ENCODE assay signal across 9 cellular contexts in genomic region chr9:107243757-107244156, GRCh38. TPM values are rescaled to one million over a fixed set of nuclear protein-coding genes. Genes with fewer than 3 reads are reported as not detected.
DNase-seq lines count a peak whose midpoint lies in the region; ATAC-seq, FAIRE-seq and TF ChIP-seq lines count a peak whose summit lies in the region.
"Had no signal": no experiment of that assay in that cellular context is flagged by ENCODE, and none has a peak within 500 bp of the region (broad histone marks: within the 10 kb centered on the region; RNA-seq: fewer than 3 reads in every experiment).

No MANE protein-coding gene starts in this region.

- peak overlapping the region in 1 of 3 experiments; percentile 32 for H3K4me3 ChIP-seq in keratinocyte (ENCODE audit: control insufficient read depth in 2 of 3, extremely low read depth in 1 of 3, insufficient read depth in 2 of 3, low read depth in 1 of 3, low read length in 3 of 3)

- no peaks in the 10 kb centered on the region for H3K9me1 ChIP-seq in keratinocyte (ENCODE audit: control insufficient read depth, extremely low read depth, insufficient read depth, low read length)

- H3K36me3 ChIP-seq in keratinocyte (ENCODE audit: control insufficient read depth in 2 of 2, extremely low read depth in 1 of 2, insufficient read depth in 2 of 2, low read length in 2 of 2), result no peaks in the 10 kb centered on the region

- no peaks in the 10 kb centered on the region for H3K27me3 ChIP-seq in keratinocyte (ENCODE audit: control insufficient read depth, extremely low read depth, insufficient read depth, low read length)

- H3K36me3 Mint-ChIP-seq in activated CD4-positive, alpha-beta memory T cell treated with anti-CD3 and anti-CD28 coated beads for 36 hours, result no peaks in the 10 kb centered on the region

- H3K4me2 ChIP-seq in keratinocyte (ENCODE audit: control insufficient read depth, extremely low read depth, insufficient read depth, low read depth, low read length), result peak overlapping the region; percentile 77

- peak; percentile 62 for ATAC-seq in HG03460 (IDR thresholded peaks at IDR 0.05; ENCODE audit: unreplicated experiment)
- ATAC-seq in GM19467 (IDR thresholded peaks at IDR 0.05; ENCODE audit: unreplicated experiment), result no peak
- ATAC-seq in GM21528 (IDR thresholded peaks at IDR 0.05; ENCODE audit: low FRiP score, unreplicated experiment), result no peak
- no peak for ATAC-seq in sciatic nerve

- peaks cover 1% of the 10 kb centered on the region for H3K27me3 Mint-ChIP-seq in activated CD4-positive, alpha-beta memory T cell treated with anti-CD3 and anti-CD28 coated beads for 36 hours
- H3K27me3 Mint-ChIP-seq: CD8-positive, alpha-beta memory T cell had no signal

- H4K20me1 ChIP-seq in keratinocyte (ENCODE audit: control insufficient read depth, extremely low read depth, insufficient read depth, low read length), result no peaks in the 10 kb centered on the region

- TF ChIP-seq CTCF in keratinocyte (optimal IDR thresholded peaks at IDR 0.05 in 1 of 3, IDR thresholded peaks at IDR 0.05 in 1 of 3, conservative IDR thresholded peaks at IDR 0.05 in 1 of 3; ENCODE audit: extremely low read depth in 1 of 3, insufficient read depth in 2 of 3, low read length in 3 of 3), result no peak

- dilution Hi-C loops in keratinocyte (cut with MboI; ENCODE audit: extremely low pct_ligation_motif_present, low sequenced_read_pairs), result no loop called here

- intact Hi-C loops in activated CD4-positive, alpha-beta memory T cell treated with anti-CD3 and anti-CD28 coated beads for 36 hours (cut with micrococcal nuclease), result loop anchor here (1.0 to 5.0 kb wide), 4 partner anchors 30 to 249 kb away; partner anchors contain the start of gene RAD23B
- intact Hi-C loops in sciatic nerve (cut with DNase I), result no loop called here

- CTCF ChIA-PET in activated CD4-positive, alpha-beta memory T cell treated with anti-CD3 and anti-CD28 coated beads for 36 hours (lab: Charles Lee), result interaction anchor here (1.5 kb wide), 1 partner anchor 98 kb away, joined by 4 read pairs; no protein-coding TSS in a partner anchor

- H3K4me3 Mint-ChIP-seq in activated CD4-positive, alpha-beta memory T cell treated with anti-CD3 and anti-CD28 coated beads for 36 hours, result peak overlapping the region; percentile 38
- H3K4me3 Mint-ChIP-seq: CD8-positive, alpha-beta memory T cell had no signal

- H3K4me1 ChIP-seq in keratinocyte (ENCODE audit: control insufficient read depth, extremely low read depth, insufficient read depth, low read length), result peaks cover 38% of the 10 kb centered on the region

- peak; percentile 14 for DNase-seq in activated CD8-positive, alpha-beta memory T cell treated with anti-CD3 and anti-CD28 coated beads, Interleukin-2, amount 50 U/mL, for 24 hours (ENCODE audit: extremely low read depth)
- no peak for DNase-seq in activated CD8-positive, alpha-beta memory T cell treated with anti-CD3 and anti-CD28 coated beads, Interleukin-2, amount 50 U/mL, for 48 hours
- DNase-seq in activated CD4-positive, alpha-beta memory T cell treated with anti-CD3 and anti-CD28 coated beads for 36 hours, result peak; percentile 69
- DNase-seq in keratinocyte (ENCODE audit: low read depth, low spot score), result peak; percentile 97
- DNase-seq in sciatic nerve (ENCODE audit: low spot score), result no peak

- H3K27ac ChIP-seq in keratinocyte (ENCODE audit: control insufficient read depth, insufficient read depth, low read length), result peak overlapping the region; percentile 84

- peaks cover 2% of the 10 kb centered on the region for H3K79me2 ChIP-seq in keratinocyte (ENCODE audit: control insufficient read depth, insufficient read depth, low read length)

- H3K9ac ChIP-seq in keratinocyte (ENCODE audit: control insufficient read depth, extremely low read depth, insufficient read depth, low read length), result no peak overlapping the region

- FAIRE-seq in keratinocyte (lab: Jason Lieb, UNC), result peak; percentile 99

- H3K27ac Mint-ChIP-seq in activated CD4-positive, alpha-beta memory T cell treated with anti-CD3 and anti-CD28 coated beads for 36 hours, result peak overlapping the region; percentile 79

- POLR2A ChIA-PET in activated CD4-positive, alpha-beta memory T cell treated with anti-CD3 and anti-CD28 coated beads for 36 hours (lab: Charles Lee), result no interaction called here

- no peaks in the 10 kb centered on the region for H3K9me3 ChIP-seq in keratinocyte (ENCODE audit: control insufficient read depth, low read depth, low read length)

- peak overlapping the region; percentile 58 for H2AFZ ChIP-seq in keratinocyte (ENCODE audit: control insufficient read depth, low read length)

- peaks cover 26% of the 10 kb centered on the region for H3K4me1 Mint-ChIP-seq in activated CD4-positive, alpha-beta memory T cell treated with anti-CD3 and anti-CD28 coated beads for 36 hours (ENCODE audit: low read depth)

- no peaks in the 10 kb centered on the region for H3K9me3 Mint-ChIP-seq in activated CD4-positive, alpha-beta memory T cell treated with anti-CD3 and anti-CD28 coated beads for 36 hours
- H3K9me3 Mint-ChIP-seq: CD8-positive, alpha-beta memory T cell had no signal

RNA-seq across cellular contexts. Expression of gene RAD23B, which starts 39.3 kb away (rescaled TPM):
- 100 to 1,000 TPM; 111 TPM for total RNA-seq in activated CD4-positive, alpha-beta memory T cell treated with anti-CD3 and anti-CD28 coated beads for 36 hours
- polyA plus RNA-seq in keratinocyte, result 141 to 253 TPM (median 168 TPM) in 3 replicates
- polyA plus RNA-seq in keratinocyte (2011; ENCODE audit: low read depth), result 60.5 TPM
- 178 and 247 TPM in 2 replicates for polyA plus RNA-seq in keratinocyte (2011; cell fraction: cytosol; rRNA removed)
- polyA plus RNA-seq in keratinocyte (2011; cell fraction: nucleus; rRNA removed), result 110 and 116 TPM in 2 replicates
- polyA plus RNA-seq in keratinocyte (2012; ENCODE audit: low replicate concordance), result 81.0 and 118 TPM in 2 replicates
- 132 to 176 TPM (median 171 TPM) in 3 replicates for polyA minus RNA-seq in keratinocyte
- 148 TPM for polyA minus RNA-seq in keratinocyte (2011; cell fraction: cytosol; rRNA and poly(A)+ RNA removed)
- polyA minus RNA-seq in keratinocyte (2011; cell fraction: nucleus; rRNA and poly(A)+ RNA removed), result 37.1 and 63.4 TPM in 2 replicates
- total RNA-seq in sciatic nerve, result 83.4 TPM

Comparison
In these comparisons a context has a peak if more than half of its experiments do, and no peak if none do; other contexts are left out.
1. DNase-seq: peak in activated CD8-positive, alpha-beta memory T cell treated with anti-CD3 and anti-CD28 coated beads, Interleukin-2, amount 50 U/mL, for 24 hours (single experiment), activated CD4-positive, alpha-beta memory T cell treated with anti-CD3 and anti-CD28 coated beads for 36 hours (single experiment) and keratinocyte (single experiment); none in activated CD8-positive, alpha-beta memory T cell treated with anti-CD3 and anti-CD28 coated beads, Interleukin-2, amount 50 U/mL, for 48 hours (single experiment) and sciatic nerve (single experiment).